16 cellular contexts compared by ENCODE assay signal in the genomic region with DNA sequence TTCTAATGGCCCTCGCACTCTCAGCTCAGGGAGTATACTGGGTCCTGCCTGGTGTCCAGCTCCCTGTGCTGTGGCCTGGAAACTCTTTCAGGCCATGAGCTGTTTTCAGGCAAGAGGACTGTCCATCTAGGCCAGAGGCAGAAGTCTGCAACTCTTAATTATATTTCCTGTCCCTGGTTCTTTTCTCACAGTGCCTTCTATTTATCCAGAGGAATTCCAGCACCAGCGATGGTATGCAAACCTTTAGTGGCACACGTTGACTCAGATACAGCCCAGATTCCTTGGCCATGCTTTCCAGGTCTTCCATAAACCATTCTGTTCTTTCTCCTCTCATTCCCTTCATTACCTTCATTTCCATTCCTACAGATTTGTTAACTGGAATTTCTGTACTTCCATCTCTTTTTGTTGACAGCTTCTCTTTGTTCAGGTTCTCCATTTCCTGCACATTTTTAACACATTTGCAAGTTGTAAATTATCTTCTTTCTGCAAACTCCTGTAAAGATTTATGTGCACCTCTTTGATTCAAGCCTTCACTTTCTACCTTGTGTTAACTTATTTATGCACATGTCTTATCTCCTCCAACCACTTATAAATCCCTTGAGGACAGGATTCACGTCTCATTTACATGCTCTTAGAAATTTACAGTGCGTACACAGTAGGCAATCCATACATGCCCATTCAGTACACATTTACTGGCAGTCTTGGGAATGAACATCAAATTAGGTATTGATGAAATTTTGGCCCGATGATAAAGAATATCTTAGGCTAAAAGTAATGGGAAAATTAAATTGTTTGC.
DNase-seq lines count a peak whose midpoint lies in the region; ATAC-seq lines count a peak whose summit lies in the region.
"Had no signal": no experiment of that assay in that cellular context is flagged by ENCODE, and none has a peak within 500 bp of the region (broad histone marks: within the 10 kb centered on the region; RNA-seq: fewer than 3 reads in every experiment).

No MANE protein-coding gene starts in this region.

- H3K27ac Mint-ChIP-seq in activated naive CD4-positive, alpha-beta T cell treated with anti-CD3 and anti-CD28 coated beads, Interleukin-2, amount 10 ng/mL, durations not matched to agents 7 days and 5 days: peak overlapping the region; percentile 67
- H3K27ac Mint-ChIP-seq in activated CD8-positive, alpha-beta T cell treated with anti-CD3 and anti-CD28 coated beads, Interleukin-2, amount 10 ng/mL, durations not matched to agents 7 days and 5 days: peak overlapping the region; percentile 56
- no peak overlapping the region for H3K27ac Mint-ChIP-seq in stimulated activated naive CD8-positive, alpha-beta T cell treated with anti-CD3 and anti-CD28 coated beads, Interleukin-15, amount 100 ng/mL, for 72 hours

- ATAC-seq in activated CD8-positive, alpha-beta T cell treated with anti-CD3 and anti-CD28 coated beads, Interleukin-2, amount 10 ng/mL, durations not matched to agents 7 days and 5 days: no peak
- peak; percentile 4 for ATAC-seq in left ventricle myocardium superior
- no peak for ATAC-seq in stimulated activated naive CD8-positive, alpha-beta T cell treated with anti-CD3 and anti-CD28 coated beads, Interleukin-15, amount 100 ng/mL, for 72 hours
- no peak for ATAC-seq in GM18517 (IDR thresholded peaks at IDR 0.05; ENCODE audit: unreplicated experiment)
- ATAC-seq: activated CD4-positive, CD25-positive, alpha-beta regulatory T cell treated with anti-CD3 and anti-CD28 coated beads, Interleukin-2, amount 50 U/mL, for 24 hours had no signal

- peaks cover 91% of the 10 kb centered on the region for H3K4me1 Mint-ChIP-seq in activated naive CD4-positive, alpha-beta T cell treated with anti-CD3 and anti-CD28 coated beads, Interleukin-2, amount 10 ng/mL, durations not matched to agents 7 days and 5 days
- H3K4me1 Mint-ChIP-seq in activated CD8-positive, alpha-beta T cell treated with anti-CD3 and anti-CD28 coated beads, Interleukin-2, amount 10 ng/mL, durations not matched to agents 7 days and 5 days (ENCODE audit: low read depth): peaks cover 92% of the 10 kb centered on the region
- peaks cover 94% of the 10 kb centered on the region for H3K4me1 Mint-ChIP-seq in stimulated activated naive CD8-positive, alpha-beta T cell treated with anti-CD3 and anti-CD28 coated beads, Interleukin-15, amount 100 ng/mL, for 72 hours

- intact Hi-C loops in left ventricle myocardium superior (cut with micrococcal nuclease): no loop called here

- peaks cover 14% of the 10 kb centered on the region for H3K9me3 Mint-ChIP-seq in activated naive CD4-positive, alpha-beta T cell treated with anti-CD3 and anti-CD28 coated beads, Interleukin-2, amount 10 ng/mL, durations not matched to agents 7 days and 5 days
- peaks cover 16% of the 10 kb centered on the region for H3K9me3 Mint-ChIP-seq in activated CD8-positive, alpha-beta T cell treated with anti-CD3 and anti-CD28 coated beads, Interleukin-2, amount 10 ng/mL, durations not matched to agents 7 days and 5 days (ENCODE audit: insufficient read depth)
- peaks cover 0 to 13% of the 10 kb centered on the region in 2 donors for H3K9me3 Mint-ChIP-seq in stimulated activated naive CD8-positive, alpha-beta T cell treated with anti-CD3 and anti-CD28 coated beads, Interleukin-15, amount 100 ng/mL, for 72 hours

- no peaks in the 10 kb centered on the region for H3K27me3 Mint-ChIP-seq in activated naive CD4-positive, alpha-beta T cell treated with anti-CD3 and anti-CD28 coated beads, Interleukin-2, amount 10 ng/mL, durations not matched to agents 7 days and 5 days
- H3K27me3 Mint-ChIP-seq in activated CD8-positive, alpha-beta T cell treated with anti-CD3 and anti-CD28 coated beads, Interleukin-2, amount 10 ng/mL, durations not matched to agents 7 days and 5 days (ENCODE audit: low read depth): no peaks in the 10 kb centered on the region
- no peaks in the 10 kb centered on the region for H3K27me3 Mint-ChIP-seq in stimulated activated naive CD8-positive, alpha-beta T cell treated with anti-CD3 and anti-CD28 coated beads, Interleukin-15, amount 100 ng/mL, for 72 hours

- POLR2A ChIA-PET in activated CD8-positive, alpha-beta T cell treated with anti-CD3 and anti-CD28 coated beads, Interleukin-2, amount 10 ng/mL, durations not matched to agents 7 days and 5 days (lab: Charles Lee): interaction anchor here (1.3 kb wide), 1 partner anchor 11 kb away, joined by 7 read pairs; no protein-coding TSS in a partner anchor

- CTCF ChIA-PET in activated naive CD4-positive, alpha-beta T cell treated with anti-CD3 and anti-CD28 coated beads, Interleukin-2, amount 10 ng/mL, durations not matched to agents 7 days and 5 days (lab: Charles Lee): no interaction called here
- CTCF ChIA-PET in activated CD8-positive, alpha-beta T cell treated with anti-CD3 and anti-CD28 coated beads, Interleukin-2, amount 10 ng/mL, durations not matched to agents 7 days and 5 days (lab: Charles Lee): interaction anchor here (2.0 to 2.4 kb wide), 2 partner anchors 9 to 10 kb away, joined by 5 to 7 read pairs; no protein-coding TSS in a partner anchor

- no peak overlapping the region for H3K4me3 Mint-ChIP-seq in activated naive CD4-positive, alpha-beta T cell treated with anti-CD3 and anti-CD28 coated beads, Interleukin-2, amount 10 ng/mL, durations not matched to agents 7 days and 5 days
- no peak overlapping the region for H3K4me3 Mint-ChIP-seq in activated CD8-positive, alpha-beta T cell treated with anti-CD3 and anti-CD28 coated beads, Interleukin-2, amount 10 ng/mL, durations not matched to agents 7 days and 5 days
- peak overlapping the region; percentile 51 for H3K4me3 Mint-ChIP-seq in stimulated activated naive CD8-positive, alpha-beta T cell treated with anti-CD3 and anti-CD28 coated beads, Interleukin-15, amount 100 ng/mL, for 72 hours

- DNase-seq in activated naive CD4-positive, alpha-beta T cell treated with anti-CD3 and anti-CD28 coated beads, Interleukin-2, amount 10 ng/mL, durations not matched to agents 7 days and 5 days: no peak
- no peak for DNase-seq in activated naive CD4-positive, alpha-beta T cell treated with anti-CD3 and anti-CD28 coated beads, Interleukin-2, amount 50 U/mL, for 16 hours
- no peak for DNase-seq in activated CD8-positive, alpha-beta T cell treated with anti-CD3 and anti-CD28 coated beads, Interleukin-2, amount 10 ng/mL, durations not matched to agents 7 days and 5 days
- DNase-seq in left ventricle myocardium superior: no peak
- DNase-seq in stimulated activated naive CD8-positive, alpha-beta T cell treated with anti-CD3 and anti-CD28 coated beads, Interleukin-15, amount 100 ng/mL, for 72 hours: no peak
- DNase-seq in NCI-H345 (lab: John Stamatoyannopoulos, UW): no peak
- DNase-seq in NCI-H524 treated with DMSO at 0.1 percent for 48 hours (lab: John Stamatoyannopoulos, UW): no peak
- DNase-seq: cortex of kidney, DMS79 treated with DMSO at 0.1 percent for 48 hours, hippocampal formation, midbrain, NCI-H1092, NCI-H2227 treated with DMSO at 0.1 percent for 48 hours, upper lobe of left lung had no signal

- peaks cover 89% of the 10 kb centered on the region for H3K36me3 Mint-ChIP-seq in activated naive CD4-positive, alpha-beta T cell treated with anti-CD3 and anti-CD28 coated beads, Interleukin-2, amount 10 ng/mL, durations not matched to agents 7 days and 5 days
- peaks cover 94% of the 10 kb centered on the region for H3K36me3 Mint-ChIP-seq in activated CD8-positive, alpha-beta T cell treated with anti-CD3 and anti-CD28 coated beads, Interleukin-2, amount 10 ng/mL, durations not matched to agents 7 days and 5 days (ENCODE audit: low read depth)

Comparison
In these comparisons a context has a peak if more than half of its experiments do, and no peak if none do; other contexts are left out.
1. H3K27ac Mint-ChIP-seq: peak in activated naive CD4-positive, alpha-beta T cell treated with anti-CD3 and anti-CD28 coated beads, Interleukin-2, amount 10 ng/mL, durations not matched to agents 7 days and 5 days (single experiment) and activated CD8-positive, alpha-beta T cell treated with anti-CD3 and anti-CD28 coated beads, Interleukin-2, amount 10 ng/mL, durations not matched to agents 7 days and 5 days (single experiment); none in stimulated activated naive CD8-positive, alpha-beta T cell treated with anti-CD3 and anti-CD28 coated beads, Interleukin-15, amount 100 ng/mL, for 72 hours (0 of 2).
2. H3K4me3 Mint-ChIP-seq: peak in stimulated activated naive CD8-positive, alpha-beta T cell treated with anti-CD3 and anti-CD28 coated beads, Interleukin-15, amount 100 ng/mL, for 72 hours (2 of 2); none in activated naive CD4-positive, alpha-beta T cell treated with anti-CD3 and anti-CD28 coated beads, Interleukin-2, amount 10 ng/mL, durations not matched to agents 7 days and 5 days (single experiment) and activated CD8-positive, alpha-beta T cell treated with anti-CD3 and anti-CD28 coated beads, Interleukin-2, amount 10 ng/mL, durations not matched to agents 7 days and 5 days (single experiment).